ENCODE assay signal across 1 cellular context in genomic region chr15:75450307-75451201, GRCh38.
TF ChIP-seq lines count a peak whose summit lies in the region.

No MANE protein-coding gene starts in this region.

TF ChIP-seq in WTC11, 78 proteins besides CTCF, POLR2A, EP300 and RAD21 (continued from another document):
- TF ChIP-seq ZNF281 (CRISPR knock-in tag; IDR thresholded peaks at IDR 0.05), result no peak
- TF ChIP-seq HMGA2 (CRISPR knock-in tag; IDR thresholded peaks at IDR 0.05), result no peak
- TF ChIP-seq FOXP1 (CRISPR knock-in tag; IDR thresholded peaks at IDR 0.05; ENCODE audit: borderline replicate concordance), result 0 out of 2 replicates have a peak, but pooled peaks have one; percentile 73
- TF ChIP-seq JAZF1 (CRISPR knock-in tag; IDR thresholded peaks at IDR 0.05), result no peak
- 0 out of 2 replicates have a peak, but pooled peaks have one; percentile 46 for TF ChIP-seq ETV6 (CRISPR knock-in tag; IDR thresholded peaks at IDR 0.05)
- no peak for TF ChIP-seq MXD4 (CRISPR knock-in tag; IDR thresholded peaks at IDR 0.05; ENCODE audit: borderline replicate concordance)
- no peak for TF ChIP-seq TCF7 (CRISPR knock-in tag; IDR thresholded peaks at IDR 0.05; ENCODE audit: low read depth)
- no peak for TF ChIP-seq STAT6 (CRISPR knock-in tag; conservative IDR thresholded peaks at IDR 0.05; ENCODE audit: low read depth)
- TF ChIP-seq CBFB (CRISPR knock-in tag; IDR thresholded peaks at IDR 0.05; ENCODE audit: low read depth), result no peak
- TF ChIP-seq MAX (CRISPR knock-in tag; IDR thresholded peaks at IDR 0.05), result no peak; the same call in 1 of the 2 replicates
- no peak for TF ChIP-seq MLX (CRISPR knock-in tag; IDR thresholded peaks at IDR 0.05)
- TF ChIP-seq ZNF263 (CRISPR knock-in tag; IDR thresholded peaks at IDR 0.05; ENCODE audit: low read depth), result no peak
- no peak for TF ChIP-seq USF2 (CRISPR knock-in tag; IDR thresholded peaks at IDR 0.05)
- TF ChIP-seq RELA (CRISPR knock-in tag; IDR thresholded peaks at IDR 0.05; ENCODE audit: borderline replicate concordance), result no peak
- no peak for TF ChIP-seq NR1H2 (CRISPR knock-in tag; IDR thresholded peaks at IDR 0.05)
- TF ChIP-seq GABPB1 (CRISPR knock-in tag; IDR thresholded peaks at IDR 0.05), result 0 out of 2 replicates have a peak, but pooled peaks have one; percentile 36
- TF ChIP-seq FOXK1 (CRISPR knock-in tag; IDR thresholded peaks at IDR 0.05), result peak; percentile 40; the same call in 1 of the 2 replicates
